Comparison of ENCODE assay signal across 1 cellular context in genomic region chr17:75404223-75404738, GRCh38.
TF ChIP-seq lines count a peak whose summit lies in the region.

No MANE protein-coding gene starts in this region.

TF ChIP-seq in HEK293, 187 proteins besides CTCF, POLR2A, EP300 and RAD21 (continued from another document):
- TF ChIP-seq PATZ1 (tag by site-specific recombination; IDR thresholded peaks at IDR 0.05) (peak; percentile 74), ZBTB7A (tag by site-specific recombination; IDR thresholded peaks at IDR 0.05; ENCODE audit: low read depth) (no peak), ZFHX2 (tag by site-specific recombination; conservative IDR thresholded peaks at IDR 0.05) (peak; percentile 42), ZIC2 (tag by site-specific recombination; IDR thresholded peaks at IDR 0.05) (no peak), ZFP3 (tag by site-specific recombination; IDR thresholded peaks at IDR 0.05; ENCODE audit: low read depth) (no peak), SETDB1 (IDR thresholded peaks at IDR 0.05; ENCODE audit: insufficient read length, low read length) (no peak), ZFP69B (tag by site-specific recombination; IDR thresholded peaks at IDR 0.05) (no peak), EGR2 (tag by site-specific recombination; IDR thresholded peaks at IDR 0.05; ENCODE audit: low read depth) (peak; percentile 58), REST (tag by site-specific recombination; IDR thresholded peaks at IDR 0.05) (no peak), ZNF473 (tag by site-specific recombination; IDR thresholded peaks at IDR 0.05) (no peak), ZNF571 (tag by site-specific recombination; IDR thresholded peaks at IDR 0.05) (no peak), ZNF114 (tag by site-specific recombination; IDR thresholded peaks at IDR 0.05) (no peak), IKZF3 (tag by site-specific recombination; IDR thresholded peaks at IDR 0.05) (peak; percentile 89), SP7 (tag by site-specific recombination; IDR thresholded peaks at IDR 0.05) (no peak), ZNF133 (tag by site-specific recombination; IDR thresholded peaks at IDR 0.05) (no peak), ZNF792 (tag by site-specific recombination; IDR thresholded peaks at IDR 0.05) (no peak), AEBP2 (tag by site-specific recombination; IDR thresholded peaks at IDR 0.05; ENCODE audit: borderline replicate concordance) (no peak), ZBTB26 (tag by site-specific recombination; optimal IDR thresholded peaks at IDR 0.05) (peak; percentile 31), ZNF274 (IDR thresholded peaks at IDR 0.05; ENCODE audit: low read length) (no peak), ZNF274 (tag by site-specific recombination; IDR thresholded peaks at IDR 0.05; ENCODE audit: borderline replicate concordance) (no peak), ZNF585B (tag by site-specific recombination; IDR thresholded peaks at IDR 0.05) (no peak), ZNF366 (tag by site-specific recombination; conservative IDR thresholded peaks at IDR 0.05) (peak; percentile 88), TRIM28 (IDR thresholded peaks at IDR 0.05; ENCODE audit: borderline replicate concordance, low read length) (no peak), PRDM1 (tag by site-specific recombination; IDR thresholded peaks at IDR 0.05) (peak; percentile 99), ZSCAN18 (tag by site-specific recombination; IDR thresholded peaks at IDR 0.05) (no peak), KLF8 (tag by site-specific recombination; IDR thresholded peaks at IDR 0.05) (peak; percentile 11; the same call in 1 of the 2 replicates), ZNF510 (tag by site-specific recombination; IDR thresholded peaks at IDR 0.05; ENCODE audit: insufficient replicate concordance) (no peak), OSR2 (tag by site-specific recombination; IDR thresholded peaks at IDR 0.05) (no peak), ZNF777 (tag by site-specific recombination; IDR thresholded peaks at IDR 0.05; ENCODE audit: borderline replicate concordance) (no peak), TSHZ1 (tag by site-specific recombination; IDR thresholded peaks at IDR 0.05; ENCODE audit: borderline replicate concordance) (no peak), PRDM10 (tag by site-specific recombination; IDR thresholded peaks at IDR 0.05) (peak; percentile 35; the same call in 1 of the 2 replicates), ZNF280D (tag by site-specific recombination; IDR thresholded peaks at IDR 0.05) (no peak), ZNF121 (tag by site-specific recombination; IDR thresholded peaks at IDR 0.05) (no peak), ZNF600 (tag by site-specific recombination; IDR thresholded peaks at IDR 0.05) (no peak), ZNF776 (tag by site-specific recombination; IDR thresholded peaks at IDR 0.05; ENCODE audit: borderline replicate concordance) (no peak), MZF1 (tag by site-specific recombination; IDR thresholded peaks at IDR 0.05; ENCODE audit: borderline replicate concordance) (peak; percentile 88), ZNF785 (tag by site-specific recombination; IDR thresholded peaks at IDR 0.05) (no peak), ZNF266 (tag by site-specific recombination; IDR thresholded peaks at IDR 0.05; ENCODE audit: low read depth) (no peak)
TF ChIP-seq in HEK293: peak in this region for 11.
